Comparison of ENCODE assay signal across 9 cellular contexts in the genomic region with DNA sequence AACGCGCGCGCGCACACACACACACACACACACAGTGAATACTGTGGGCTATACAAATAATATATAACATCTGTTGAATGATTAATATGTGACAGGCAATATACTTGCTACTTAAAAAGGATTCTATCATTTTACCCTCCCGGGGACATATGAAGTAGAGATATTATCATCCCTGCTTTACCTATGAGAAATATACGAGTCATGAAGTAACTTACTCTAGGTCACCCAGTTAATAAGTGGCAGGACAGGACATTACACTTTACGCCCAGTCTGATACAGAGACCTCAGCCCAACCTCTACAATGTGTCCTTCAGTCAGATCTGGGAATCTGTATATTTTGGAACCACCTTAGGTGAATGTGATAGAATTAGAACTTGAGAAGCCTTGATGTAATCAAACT. TPM values are rescaled to one million over a fixed set of nuclear protein-coding genes. Genes with fewer than 3 reads are reported as not detected.
DNase-seq lines count a peak whose midpoint lies in the region; ATAC-seq, FAIRE-seq and TF ChIP-seq lines count a peak whose summit lies in the region.
"Had no signal": no experiment of that assay in that cellular context is flagged by ENCODE, and none has a peak within 500 bp of the region (broad histone marks: within the 10 kb centered on the region; RNA-seq: fewer than 3 reads in every experiment).

No MANE protein-coding gene starts in this region.

- H3K9ac ChIP-seq in endocrine pancreas (ENCODE audit: control insufficient read depth, insufficient read depth, low read length) = peak overlapping the region; percentile 14

- ATAC-seq in HG03097 (IDR thresholded peaks at IDR 0.05; ENCODE audit: low FRiP score, unreplicated experiment) = no peak

- no peaks in the 10 kb centered on the region for H3K79me2 ChIP-seq in osteoblast (ENCODE audit: insufficient read depth, low read length)

- H3K4me1 ChIP-seq in endocrine pancreas (ENCODE audit: control insufficient read depth, insufficient read depth, low read length) = no peaks in the 10 kb centered on the region
- H3K4me1 ChIP-seq in osteoblast (ENCODE audit: insufficient read depth, low read length) = peaks cover 9% of the 10 kb centered on the region

- no peaks in the 10 kb centered on the region for H4K20me1 ChIP-seq in osteoblast (ENCODE audit: insufficient read depth, low read length)

- H3K27me3 ChIP-seq in endocrine pancreas (ENCODE audit: control insufficient read depth, insufficient read depth, low read length) (no peaks in the 10 kb centered on the region), osteoblast (ENCODE audit: insufficient read depth, low read length) (no peaks in the 10 kb centered on the region)

- DNase-seq in DMS53 treated with DMSO at 0.1 percent for 48 hours (lab: John Stamatoyannopoulos, UW; ENCODE audit: unreplicated experiment) (peak; percentile 30), NCI-H748 (lab: John Stamatoyannopoulos, UW; ENCODE audit: unreplicated experiment) (peak; percentile 29), osteoblast (ENCODE audit: insufficient read length, low spot score, missing footprints) (no peak), coronary artery (ENCODE audit: low spot score) (no peak), RPMI8226 (no peak), GM12892 (ENCODE audit: insufficient read length) (no peak)

- no peaks in the 10 kb centered on the region for H3K9me3 ChIP-seq in endocrine pancreas (ENCODE audit: control insufficient read depth, low read length)
- no peaks in the 10 kb centered on the region for H3K9me3 ChIP-seq in osteoblast (ENCODE audit: low read depth, low read length)

- no peak overlapping the region for H3K27ac ChIP-seq in osteoblast (ENCODE audit: low read depth, low read length)
- H3K27ac ChIP-seq in coronary artery = no peak overlapping the region

- H3K36me3 ChIP-seq in endocrine pancreas (ENCODE audit: control insufficient read depth, insufficient read depth, low read length) = no peaks in the 10 kb centered on the region
- no peaks in the 10 kb centered on the region for H3K36me3 ChIP-seq in osteoblast (ENCODE audit: insufficient read depth, low read length)

- H2AFZ ChIP-seq in osteoblast (ENCODE audit: low read length) = no peak overlapping the region

- no peak for TF ChIP-seq CTCF in osteoblast (IDR thresholded peaks at IDR 0.05; ENCODE audit: extremely low read depth, low read depth, low read length)
- TF ChIP-seq CTCF in coronary artery (IDR thresholded peaks at IDR 0.05) = no peak

- H3K4me2 ChIP-seq in osteoblast (ENCODE audit: insufficient read depth, low read length) = peak overlapping the region; percentile 86

- H3K4me3 ChIP-seq in endocrine pancreas (ENCODE audit: control insufficient read depth, insufficient read depth, low read length) (peak overlapping the region; percentile 95), osteoblast (ENCODE audit: insufficient read depth, low read length) (no peak overlapping the region), coronary artery (no peak overlapping the region)

- no peak for FAIRE-seq in GM12892 (lab: Jason Lieb, UNC)

- TF ChIP-seq POLR2A in GM12892 (IDR thresholded peaks at IDR 0.05; ENCODE audit: low read depth, low read length) = no peak

RNA-seq across cellular contexts. Expression of gene CCDC54, which starts 55.4 kb away (rescaled TPM):
- total RNA-seq in osteoblast = not detected in 2 replicates
- polyA plus RNA-seq in GM12892 (2012; ENCODE audit: missing spikeins) = not detected
- total RNA-seq: liver had no signal

Comparison
In these comparisons a context has a peak if more than half of its experiments do, and no peak if none do; other contexts are left out.
1. DNase-seq: peak in DMS53 treated with DMSO at 0.1 percent for 48 hours (single experiment) and NCI-H748 (single experiment); none in osteoblast (single experiment), coronary artery (single experiment), RPMI8226 (single experiment) and GM12892 (single experiment).